Comparison of ENCODE assay signal across 8 cellular contexts in the genomic region with DNA sequence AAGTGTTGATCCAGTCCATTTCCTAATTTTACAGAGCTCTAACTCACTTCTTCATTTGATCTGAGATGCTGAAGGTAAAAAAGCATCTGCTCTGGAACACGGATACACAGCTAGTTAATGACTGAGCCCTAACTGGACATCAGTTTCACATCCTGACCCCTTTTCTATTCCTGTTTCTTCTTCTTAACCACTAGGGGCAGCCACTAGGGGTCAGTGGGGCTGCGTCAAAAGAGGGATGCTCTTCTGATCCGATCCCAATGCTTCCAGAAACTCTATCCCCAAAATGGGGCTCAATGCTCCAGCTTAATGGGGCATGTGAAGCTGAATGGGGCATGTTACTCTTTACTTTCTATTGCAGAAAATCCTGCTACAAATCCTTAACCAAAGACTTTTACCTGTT. TPM values are rescaled to one million over a fixed set of nuclear protein-coding genes. Genes with fewer than 3 reads are reported as not detected.
DNase-seq lines count a peak whose midpoint lies in the region; ATAC-seq and TF ChIP-seq lines count a peak whose summit lies in the region.

No MANE protein-coding gene starts in this region.

- H3K4me1 ChIP-seq in neural progenitor cell, result no peaks in the 10 kb centered on the region
- no peaks in the 10 kb centered on the region for H3K4me1 ChIP-seq in sigmoid colon

- H3K4me3 Mint-ChIP-seq in neural progenitor cell, result no peak overlapping the region

- intact Hi-C loops in sigmoid colon (cut with DNase I), result no loop called here

- in situ Hi-C loops in T47D (cut with HindIII; ENCODE audit: low pct_unique_long_range_greater_than_20kb, low sequenced_read_pairs), result no loop called here

- H3K27me3 ChIP-seq in neural progenitor cell (no peaks in the 10 kb centered on the region), sigmoid colon (no peaks in the 10 kb centered on the region)

- no peak for TF ChIP-seq POLR2A in sigmoid colon (IDR thresholded peaks at IDR 0.05)

- H3K36me3 ChIP-seq in neural progenitor cell (no peaks in the 10 kb centered on the region), sigmoid colon (no peaks in the 10 kb centered on the region)

- CTCF ChIA-PET in GM10248 (lab: Yijun Ruan, JAX), result interaction anchor here (0.8 to 2.3 kb wide), 5 partner anchors 10 to 316 kb away, joined by 3 to 9 read pairs (median 5); no protein-coding TSS in a partner anchor

- POLR2A ChIA-PET in GM10248 (lab: Yijun Ruan, JAX), result no interaction called here

- no peak overlapping the region for H3K27ac ChIP-seq in neural progenitor cell
- no peak overlapping the region for H3K27ac ChIP-seq in sigmoid colon

- no peak overlapping the region for H3K27ac Mint-ChIP-seq in neural progenitor cell

- H3K9me3 ChIP-seq in neural progenitor cell (ENCODE audit: low read depth) (no peaks in the 10 kb centered on the region), sigmoid colon (no peaks in the 10 kb centered on the region)

- no peaks in the 10 kb centered on the region for H3K79me2 ChIP-seq in neural progenitor cell (ENCODE audit: low read depth)

- no peaks in the 10 kb centered on the region for H3K36me3 Mint-ChIP-seq in neural progenitor cell

- TF ChIP-seq CTCF in GM10248 (IDR thresholded peaks at IDR 0.05; ENCODE audit: control extremely low read depth, extremely low read depth, low read depth, missing control alignments) (no peak), neural progenitor cell (IDR thresholded peaks at IDR 0.05) (peak; percentile 65), sigmoid colon (IDR thresholded peaks at IDR 0.05) (no peak)

- H3F3A ChIP-seq in neural progenitor cell (ENCODE audit: low read depth), result no peaks in the 10 kb centered on the region

- no peak for TF ChIP-seq EP300 in sigmoid colon (IDR thresholded peaks at IDR 0.05)

- no peak overlapping the region for H3K4me2 ChIP-seq in neural progenitor cell

- no peaks in the 10 kb centered on the region for H3K4me1 Mint-ChIP-seq in neural progenitor cell

- DNase-seq in GM10248 (ENCODE audit: extremely low spot score) (peak; percentile 36), M059J (ENCODE audit: low read depth) (peak; percentile 14), T47D (ENCODE audit: low read depth in 1 of 2, low spot score in 1 of 2) (peak; percentile 23 to 60), neural progenitor cell (ENCODE audit: low spot score) (peak; percentile 66), sigmoid colon (no peak)
- no peak for DNase-seq in stimulated activated naive CD8-positive, alpha-beta T cell treated with anti-CD3 and anti-CD28 coated beads, Interleukin-15, Interleukin-2, amounts not matched to agents 100 U/mL and 50 U/mL, for 24 hours
- no peak for DNase-seq in activated CD4-positive, CD25-positive, alpha-beta regulatory T cell treated with anti-CD3 and anti-CD28 coated beads, Interleukin-2, amount 50 U/mL, for 72 hours

- no peak overlapping the region for H3K9ac ChIP-seq in neural progenitor cell

- WGBS in sigmoid colon, 2 donors, result 31 to 67% methylated on average over 3 of the region's 3 CpGs

- H3K27me3 Mint-ChIP-seq in neural progenitor cell (ENCODE audit: insufficient read depth, low read depth), result no peaks in the 10 kb centered on the region

- no peak for ATAC-seq in stimulated activated naive CD8-positive, alpha-beta T cell treated with anti-CD3 and anti-CD28 coated beads, Interleukin-15, Interleukin-2, amounts not matched to agents 100 U/mL and 50 U/mL, for 24 hours
- ATAC-seq in HG02884 (IDR thresholded peaks at IDR 0.05; ENCODE audit: unreplicated experiment), result no peak

- H3K9me3 Mint-ChIP-seq in neural progenitor cell, result peaks cover 4% of the 10 kb centered on the region

- H2AFZ ChIP-seq in neural progenitor cell (replicated peaks), result no peak overlapping the region

- H4K20me1 ChIP-seq in neural progenitor cell (ENCODE audit: low read depth), result no peaks in the 10 kb centered on the region

- H3K4me3 ChIP-seq in neural progenitor cell (no peak overlapping the region), sigmoid colon (no peak overlapping the region)

RNA-seq across cellular contexts. Expression of a gene that starts 33.4 kb away (rescaled TPM):
- 3.1 and 8.3 TPM in 2 replicates for total RNA-seq in M059J (2014; rRNA removed; shearing (Covaris generic))
- total RNA-seq in neural progenitor cell (ENCODE audit: low replicate concordance) (18.2 and 23.9 TPM in 2 replicates), sigmoid colon (10 to 100 TPM in 3 of 4 donors, 1 to 10 TPM in 1; 8.9 to 22.7 (median 15.2) TPM)
- 10 to 100 TPM in 1 of 3 donors, 1 to 10 TPM in 2; 4.2 to 17.2 (median 7.8) TPM for polyA plus RNA-seq in sigmoid colon

Comparison
In these comparisons a context has a peak if more than half of its experiments do, and no peak if none do; other contexts are left out.
1. DNase-seq: peak in GM10248 (single experiment), M059J (single experiment), T47D (2 of 2) and neural progenitor cell (single experiment); none in stimulated activated naive CD8-positive, alpha-beta T cell treated with anti-CD3 and anti-CD28 coated beads, Interleukin-15, Interleukin-2, amounts not matched to agents 100 U/mL and 50 U/mL, for 24 hours (single experiment), activated CD4-positive, CD25-positive, alpha-beta regulatory T cell treated with anti-CD3 and anti-CD28 coated beads, Interleukin-2, amount 50 U/mL, for 72 hours (single experiment) and sigmoid colon (single experiment).